8 cellular contexts compared by ENCODE assay signal in genomic region chr17:68198931-68199836, GRCh38. TPM values are rescaled to one million over a fixed set of nuclear protein-coding genes. Genes with fewer than 3 reads are reported as not detected.
DNase-seq lines count a peak whose midpoint lies in the region; ATAC-seq and TF ChIP-seq lines count a peak whose summit lies in the region.

No MANE protein-coding gene starts in this region.

- H3K14ac ChIP-seq in neuronal stem cell (ENCODE audit: low read length), result peak overlapping the region; percentile 38

- no peak overlapping the region for H4K91ac ChIP-seq in neuronal stem cell (ENCODE audit: low read depth, low read length, poor library complexity)

- TF ChIP-seq CTCF in GM12865 (IDR thresholded peaks at IDR 0.05; ENCODE audit: insufficient read depth, low read depth, low read length, missing control alignments) (no peak), Panc1 (IDR thresholded peaks at IDR 0.05) (no peak), coronary artery (IDR thresholded peaks at IDR 0.05) (no peak)

- no peak overlapping the region for H2BK15ac ChIP-seq in neuronal stem cell (ENCODE audit: low read length)

- peak overlapping the region; percentile 77 for H3K9ac ChIP-seq in neuronal stem cell (ENCODE audit: low read depth, low read length, poor library complexity)

- H3K27me3 ChIP-seq in Panc1 (ENCODE audit: control insufficient read depth, insufficient read depth, low read length), result peaks cover 5% of the 10 kb centered on the region; the same call in 1 of the 2 replicates
- H3K27me3 ChIP-seq in neuronal stem cell (ENCODE audit: control insufficient read depth in 3 of 3, insufficient read depth in 3 of 3, low read depth in 1 of 3, low read length in 3 of 3), result peaks cover 43 to 98% (median 79%) of the 10 kb centered on the region in 3 experiments

- no TSS peak for BruUV-seq in Panc1 (replicated peaks; lab: Mats Ljungman, UMichigan)

- peak overlapping the region; percentile 32 for H3K4me3 ChIP-seq in GM12865 (ENCODE audit: low read depth, low read length)
- peak overlapping the region; percentile 12 to 40 for H3K4me3 ChIP-seq in Panc1 (ENCODE audit: low read depth in 2 of 2, low read length in 2 of 2)
- H3K4me3 ChIP-seq in coronary artery, result peak overlapping the region; percentile 61
- H3K4me3 ChIP-seq in neuronal stem cell (ENCODE audit: low read length in 2 of 2), result peak overlapping the region in 1 of 2 donors; percentile 62

- CTCF ChIA-PET in Panc1 (lab: Charles Lee), result interaction anchor here (2.1 kb wide), 1 partner anchor 26 kb away, joined by 7 read pairs; no protein-coding TSS in a partner anchor

- H3K36me3 ChIP-seq in Panc1 (ENCODE audit: control insufficient read depth, insufficient read depth, low read length), result no peaks in the 10 kb centered on the region
- no peaks in the 10 kb centered on the region for H3K36me3 ChIP-seq in neuronal stem cell (replicated peaks in 1 of 2; ENCODE audit: control insufficient read depth in 2 of 2, insufficient read depth in 2 of 2, low read length in 2 of 2)

- in situ Hi-C loops in Panc1 (cut with HindIII; ENCODE audit: low pct_unique_long_range_greater_than_20kb, low sequenced_read_pairs), result no loop called here

- H2AK5ac ChIP-seq in neuronal stem cell (ENCODE audit: low read depth, low read length), result peak overlapping the region; percentile 70

- H3K4ac ChIP-seq in neuronal stem cell (ENCODE audit: low read length), result no peak overlapping the region

- no peak overlapping the region for H3K27ac ChIP-seq in Panc1 (ENCODE audit: low read length)
- no peak overlapping the region for H3K27ac ChIP-seq in coronary artery
- no peak overlapping the region for H3K27ac ChIP-seq in neuronal stem cell (replicated peaks; ENCODE audit: low read length)

- H2AFZ ChIP-seq in neuronal stem cell (ENCODE audit: low read length), result peak overlapping the region; percentile 73

- H2BK120ac ChIP-seq in neuronal stem cell (ENCODE audit: low read depth, low read length), result no peak overlapping the region

- intact Hi-C loops in Panc1 (cut with micrococcal nuclease; ENCODE audit: unreplicated experiment), result no loop called here

- H4K8ac ChIP-seq in neuronal stem cell (ENCODE audit: low read depth, low read length), result no peak overlapping the region

- H2BK5ac ChIP-seq in neuronal stem cell (ENCODE audit: low read length), result peak overlapping the region; percentile 53

- H3K23ac ChIP-seq in neuronal stem cell (ENCODE audit: low read depth, low read length, poor library complexity), result peak overlapping the region; percentile 91

- H3K9me3 ChIP-seq in Panc1 (ENCODE audit: control insufficient read depth, insufficient read depth, low read depth, low read length), result no peaks in the 10 kb centered on the region
- H3K9me3 ChIP-seq in neuronal stem cell (replicated peaks in 1 of 2; ENCODE audit: control insufficient read depth in 2 of 2, insufficient read depth in 1 of 2, low read depth in 1 of 2, low read length in 2 of 2), result no peaks in the 10 kb centered on the region

- no peak overlapping the region for H3K18ac ChIP-seq in neuronal stem cell (ENCODE audit: low read length)

- ATAC-seq in Panc1 (peak; percentile 32), HG03159 (IDR thresholded peaks at IDR 0.05; ENCODE audit: unreplicated experiment) (no peak), GM19397 (IDR thresholded peaks at IDR 0.05; ENCODE audit: unreplicated experiment) (no peak), HG03378 (IDR thresholded peaks at IDR 0.05; ENCODE audit: unreplicated experiment) (no peak), HG02970 (IDR thresholded peaks at IDR 0.05; ENCODE audit: low FRiP score, unreplicated experiment) (no peak)

- WGBS in neuronal stem cell (ENCODE audit: extremely low coverage in 2 of 2, insufficient read length in 2 of 2, insufficient replicate concordance in 1 of 2), 2 donors, result no CpG with 5 or more reads among the region's 101 CpGs

- peak overlapping the region; percentile 57 for H3K4me2 ChIP-seq in neuronal stem cell (ENCODE audit: insufficient read depth, low read length, poor library complexity, severe bottlenecking)

- H3K4me1 ChIP-seq in Panc1 (ENCODE audit: control insufficient read depth, insufficient read depth, low read length) (peaks cover 2% of the 10 kb centered on the region; the same call in 1 of the 2 replicates), neuronal stem cell (ENCODE audit: control insufficient read depth in 2 of 2, insufficient read depth in 1 of 2, low read depth in 1 of 2, low read length in 2 of 2) (peaks cover 10 to 13% of the 10 kb centered on the region in 2 donors)

- H2BK12ac ChIP-seq in neuronal stem cell (ENCODE audit: low read length), result no peak overlapping the region

- DNase-seq in GM12865 (ENCODE audit: low read depth), result no peak
- no peak for DNase-seq in Panc1 (ENCODE audit: low read depth, low spot score)
- DNase-seq in coronary artery (ENCODE audit: low spot score), result no peak
- no peak for DNase-seq in neuronal stem cell (ENCODE audit: low spot score)

- no peaks in the 10 kb centered on the region for H3K79me1 ChIP-seq in neuronal stem cell (ENCODE audit: low read depth, low read length)

- POLR2A ChIA-PET in Panc1 (lab: Charles Lee), result no interaction called here

RNA-seq across cellular contexts. Expression of gene AMZ2, which starts 48.7 kb away (rescaled TPM):
- total RNA-seq in Panc1 (2021; ENCODE audit: unreplicated experiment), result 59.6 TPM
- polyA plus RNA-seq in Panc1 (2012; ENCODE audit: insufficient read length), result 40.2 TPM
- polyA plus RNA-seq in neuronal stem cell (2013, experiment 1 of 2), result 166 TPM
- polyA plus RNA-seq in neuronal stem cell (2013, experiment 2 of 2), result 168 TPM
